8 cellular contexts compared by ENCODE assay signal in the genomic region with DNA sequence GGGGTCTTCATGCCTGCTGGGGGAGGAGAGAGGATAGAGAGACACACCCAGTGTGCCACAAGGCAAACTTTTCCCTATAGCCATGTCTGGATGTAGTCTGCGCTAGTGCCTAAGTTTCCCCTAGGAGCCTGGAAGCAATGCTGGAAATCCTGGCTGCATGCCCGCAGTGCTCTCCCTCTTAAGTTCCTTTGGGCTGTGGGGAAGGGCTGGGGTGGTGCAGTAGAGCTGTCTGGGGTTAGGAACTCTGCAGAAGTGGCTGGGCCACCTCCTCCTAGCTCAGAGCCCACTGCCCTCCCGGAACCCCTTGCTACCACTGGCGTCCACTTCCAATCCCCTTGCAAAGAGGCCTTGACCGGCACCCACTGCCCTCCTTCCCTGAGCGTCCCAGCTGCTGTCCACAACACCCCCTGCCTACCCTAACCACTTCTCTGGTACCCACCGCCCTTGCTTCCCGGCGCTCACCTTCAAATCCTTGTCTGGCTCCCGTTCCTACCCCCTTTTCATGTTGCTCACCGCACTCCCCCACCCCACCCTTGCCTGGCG. TPM values are rescaled to one million over a fixed set of nuclear protein-coding genes. Genes with fewer than 3 reads are reported as not detected.
DNase-seq lines count a peak whose midpoint lies in the region; TF ChIP-seq lines count a peak whose summit lies in the region.
"Not testable (repeated sequence)": the region's sequence is repeated elsewhere in the genome, so short reads cannot be mapped to it uniquely, and the experiment has no call there.

No MANE protein-coding gene starts in this region.

- in situ Hi-C loops in GM23248 (cut with MboI), result not testable (repeated sequence)

- not testable (repeated sequence) for TF ChIP-seq CTCF in PC-9 (conservative IDR thresholded peaks at IDR 0.05)

- peak; percentile 5 for DNase-seq in GM23248
- DNase-seq in PC-9; effector memory CD4-positive, alpha-beta T cell; iPS DF 6.9 (ENCODE audit: low read depth, low spot score): not testable (repeated sequence)
- peak; percentile 3 for DNase-seq in activated naive CD4-positive, alpha-beta T cell treated with anti-CD3 and anti-CD28 coated beads for 36 hours

- H3K36me3 ChIP-seq in ACC112 (ENCODE audit: insufficient read depth, low read length); GM23248 (ENCODE audit: low read depth); PC-9 (ENCODE audit: low read depth); effector memory CD4-positive, alpha-beta T cell (ENCODE audit: control insufficient read depth, insufficient read depth, low read length); iPS DF 6.9 (ENCODE audit: control insufficient read depth, insufficient read depth, low read length); muscle layer of duodenum (ENCODE audit: control insufficient read depth in 1 of 2, insufficient read depth in 2 of 2, low read length in 2 of 2): not testable (repeated sequence)

- not testable (repeated sequence) for H3F3A ChIP-seq in GM23248 (ENCODE audit: insufficient read depth); PC-9 (ENCODE audit: insufficient read depth, low read depth)

- H3K27ac ChIP-seq in ACC112 (ENCODE audit: low read depth, low read length); PC-9; iPS DF 6.9 (ENCODE audit: low read length); muscle layer of duodenum (ENCODE audit: low read length): not testable (repeated sequence)
- peak overlapping the region; percentile 57; the same call in 1 of the 2 replicates for H3K27ac ChIP-seq in GM23248
- peak overlapping the region; percentile 51 for H3K27ac ChIP-seq in effector memory CD4-positive, alpha-beta T cell (ENCODE audit: insufficient read depth, low read length, poor library complexity, severe bottlenecking)
- peak overlapping the region in 20 of 21 experiments; percentile 56 to 80 (median 73) for H3K27ac ChIP-seq in skin epidermis

- peak overlapping the region; percentile 88 for H3K27ac Mint-ChIP-seq in activated naive CD4-positive, alpha-beta T cell treated with anti-CD3 and anti-CD28 coated beads for 36 hours

- H3K27me3 ChIP-seq in ACC112 (ENCODE audit: insufficient read depth, low read length); GM23248 (replicated peaks; ENCODE audit: insufficient read depth); PC-9 (ENCODE audit: insufficient read depth, low read depth); effector memory CD4-positive, alpha-beta T cell (replicated peaks; ENCODE audit: control insufficient read depth, insufficient read depth, low read length, poor library complexity, severe bottlenecking); iPS DF 6.9 (ENCODE audit: control insufficient read depth, insufficient read depth, low read length); muscle layer of duodenum (ENCODE audit: low read depth, low read length): not testable (repeated sequence)

- not testable (repeated sequence) for H2AFZ ChIP-seq in ACC112 (ENCODE audit: low read length, unreplicated experiment)
- H2AFZ ChIP-seq in GM23248 (peak overlapping the region; percentile 88), PC-9 (peak overlapping the region; percentile 87)

- not testable (repeated sequence) for H3K79me2 ChIP-seq in ACC112 (ENCODE audit: control insufficient read depth, insufficient read depth, low read length, unreplicated experiment); PC-9 (ENCODE audit: low read depth)
- H3K79me2 ChIP-seq in GM23248 (ENCODE audit: insufficient read depth), result peaks cover 11% of the 10 kb centered on the region; the same call in 1 of the 2 replicates

- peak overlapping the region; percentile 84 for H3K9ac ChIP-seq in GM23248

- H3K4me1 Mint-ChIP-seq in activated naive CD4-positive, alpha-beta T cell treated with anti-CD3 and anti-CD28 coated beads for 36 hours (ENCODE audit: low read depth), result not testable (repeated sequence)

- not testable (repeated sequence) for H4K20me1 ChIP-seq in GM23248 (ENCODE audit: insufficient read depth); PC-9 (ENCODE audit: insufficient read depth)

- 0 to 1% methylated on average over 2 to 10 of the region's 12 CpGs for WGBS in GM23248 (ENCODE audit: low coverage in 1 of 2, low lambda C conversion rate in 2 of 2, missing lambda C conversion rate in 2 of 2), 2 experiments
- no CpG with 5 or more reads among the region's 12 CpGs for WGBS in iPS DF 6.9 (ENCODE audit: insufficient coverage, insufficient read length)

- peak overlapping the region; percentile 82 for H3K4me3 ChIP-seq in ACC112 (ENCODE audit: low read depth, low read length)
- H3K4me3 ChIP-seq in GM23248, result peak overlapping the region; percentile 77
- H3K4me3 ChIP-seq in PC-9, result peak overlapping the region; percentile 68
- peak overlapping the region; percentile 57 for H3K4me3 ChIP-seq in effector memory CD4-positive, alpha-beta T cell (ENCODE audit: insufficient read depth, low read depth, low read length, poor library complexity, severe bottlenecking)
- H3K4me3 ChIP-seq in iPS DF 6.9 (ENCODE audit: low read length), result peak overlapping the region; percentile 89; the same call in 1 of the 2 replicates
- H3K4me3 ChIP-seq in muscle layer of duodenum (ENCODE audit: low read depth in 1 of 2, low read length in 2 of 2), result peak overlapping the region; percentile 53 to 63
- H3K4me3 ChIP-seq in skin epidermis, result peak overlapping the region; percentile 45 to 59 (median 53)

- H3K4me3 Mint-ChIP-seq in activated naive CD4-positive, alpha-beta T cell treated with anti-CD3 and anti-CD28 coated beads for 36 hours, result peak overlapping the region; percentile 89

- CTCF ChIA-PET in PC-9 (lab: Charles Lee), result interaction anchor here (0.7 kb wide), 1 partner anchor 877 kb away, joined by 3 read pairs; no protein-coding TSS in a partner anchor
- CTCF ChIA-PET in activated naive CD4-positive, alpha-beta T cell treated with anti-CD3 and anti-CD28 coated beads for 36 hours (lab: Charles Lee), result not testable (repeated sequence)

- POLR2A ChIA-PET in PC-9 (lab: Charles Lee; ENCODE audit: unreplicated experiment), result interaction anchor here (0.7 kb wide), 1 partner anchor 730 kb away, joined by 3 read pairs; no protein-coding TSS in a partner anchor

- not testable (repeated sequence) for H3K4me1 ChIP-seq in ACC112 (ENCODE audit: control insufficient read depth, insufficient read depth, low read length, unreplicated experiment); GM23248 (ENCODE audit: insufficient read depth); PC-9 (replicated peaks; ENCODE audit: insufficient read depth); effector memory CD4-positive, alpha-beta T cell (ENCODE audit: control insufficient read depth, insufficient read depth, low read length, poor library complexity, severe bottlenecking); iPS DF 6.9 (ENCODE audit: control insufficient read depth, insufficient read depth, low read length); muscle layer of duodenum (ENCODE audit: control insufficient read depth in 1 of 2, insufficient read depth in 2 of 2, low read length in 2 of 2)

- H3K27me3 Mint-ChIP-seq in activated naive CD4-positive, alpha-beta T cell treated with anti-CD3 and anti-CD28 coated beads for 36 hours (ENCODE audit: low read depth), result not testable (repeated sequence)

- intact Hi-C loops in PC-9 (cut with micrococcal nuclease; ENCODE audit: unreplicated experiment), result not testable (repeated sequence)
- intact Hi-C loops in activated naive CD4-positive, alpha-beta T cell treated with anti-CD3 and anti-CD28 coated beads for 36 hours (cut with micrococcal nuclease), result loop anchor here (1.0 kb wide), 2 partner anchors 125 to 167 kb away; a partner anchor contains a TSS

- not testable (repeated sequence) for H3K9me3 Mint-ChIP-seq in activated naive CD4-positive, alpha-beta T cell treated with anti-CD3 and anti-CD28 coated beads for 36 hours

- BruUV-seq in PC-9 (replicated peaks; lab: Mats Ljungman, UMichigan), result not testable (repeated sequence)

- H3K9me3 ChIP-seq in GM23248 (ENCODE audit: low read depth); PC-9 (ENCODE audit: insufficient read depth, low read depth); effector memory CD4-positive, alpha-beta T cell (ENCODE audit: control insufficient read depth, low read length); iPS DF 6.9 (ENCODE audit: control insufficient read depth, insufficient read depth, low read length); muscle layer of duodenum (ENCODE audit: control insufficient read depth in 1 of 2, low read length in 2 of 2): not testable (repeated sequence)

- H3K9me2 ChIP-seq in GM23248 (ENCODE audit: insufficient read depth); PC-9 (ENCODE audit: insufficient read depth): not testable (repeated sequence)

- H3K4me2 ChIP-seq in GM23248 (ENCODE audit: unreplicated experiment) (peak overlapping the region; percentile 88), PC-9 (peak overlapping the region; percentile 88)

- H3K36me3 Mint-ChIP-seq in activated naive CD4-positive, alpha-beta T cell treated with anti-CD3 and anti-CD28 coated beads for 36 hours (ENCODE audit: low read depth), result not testable (repeated sequence)

RNA-seq across cellular contexts. Expression of a gene that starts 0.7 kb away (rescaled TPM):
- total RNA-seq in GM23248 (2014; rRNA removed; shearing (Covaris generic)), result 2.0 and 6.8 TPM in 2 replicates
- polyA plus RNA-seq in GM23248 (2016; fragmentation: Nextera tagmentation; extraction: Ambion mirVana), result 14.1 and 15.0 TPM in 2 replicates
- total RNA-seq in PC-9 (2021), result 31.2 and 36.0 TPM in 2 replicates
- total RNA-seq in activated naive CD4-positive, alpha-beta T cell treated with anti-CD3 and anti-CD28 coated beads for 36 hours, result 1 to 10 TPM; 6.8 to 8.2 TPM

RNA-seq across cellular contexts. Expression of a gene that starts 16.5 kb away (rescaled TPM):
- total RNA-seq in GM23248 (2014; rRNA removed; shearing (Covaris generic)), result not detected in 2 replicates
- polyA plus RNA-seq in GM23248 (2016; fragmentation: Nextera tagmentation; extraction: Ambion mirVana), result 0.30 and 0.59 TPM in 2 replicates
- 2.4 and 2.5 TPM in 2 replicates for total RNA-seq in PC-9 (2021)
- under 1 TPM; 0.72 to 0.74 TPM for total RNA-seq in activated naive CD4-positive, alpha-beta T cell treated with anti-CD3 and anti-CD28 coated beads for 36 hours
